In genomic region chr14:73795974-73796373, GRCh38 we compare ENCODE assay signal across 16 cellular contexts. TPM values are rescaled to one million over a fixed set of nuclear protein-coding genes. Genes with fewer than 3 reads are reported as not detected.
DNase-seq lines count a peak whose midpoint lies in the region; ATAC-seq and TF ChIP-seq lines count a peak whose summit lies in the region.
"Had no signal": no experiment of that assay in that cellular context is flagged by ENCODE, and none has a peak within 500 bp of the region (broad histone marks: within the 10 kb centered on the region; RNA-seq: fewer than 3 reads in every experiment).

No MANE protein-coding gene starts in this region.

- no peaks in the 10 kb centered on the region for H3K9me3 Mint-ChIP-seq in GM23338
- no peaks in the 10 kb centered on the region for H3K9me3 Mint-ChIP-seq in activated T-cell treated with anti-CD3 and anti-CD28 coated beads, Interleukin-2, amount 50 U/mL, for 4 hours

- peak overlapping the region; percentile 9 for H2AK5ac ChIP-seq in mesenchymal stem cell (ENCODE audit: low read length, severe bottlenecking)

- no peak overlapping the region for H2BK15ac ChIP-seq in mesenchymal stem cell (ENCODE audit: low read depth, poor library complexity, severe bottlenecking)

- peaks cover 8% of the 10 kb centered on the region for H3K4me1 Mint-ChIP-seq in GM23338
- H3K4me1 Mint-ChIP-seq in activated T-cell treated with anti-CD3 and anti-CD28 coated beads, Interleukin-2, amount 50 U/mL, for 4 hours (ENCODE audit: low read depth) = no peaks in the 10 kb centered on the region
- H3K4me1 Mint-ChIP-seq: B cell had no signal

- H3K18ac ChIP-seq in mesenchymal stem cell (ENCODE audit: low read depth in 1 of 2, low read length in 2 of 2) = no peak overlapping the region

- WGBS in mammary epithelial cell (ENCODE audit: low coverage, missing lambda C conversion rate) = 75% methylated on average over 1 of the region's 1 CpG
- WGBS in mesenchymal stem cell = 88% methylated on average over 1 of the region's 1 CpG

- H3K79me2 ChIP-seq in mammary epithelial cell (ENCODE audit: insufficient read depth, low read length) (no peaks in the 10 kb centered on the region), GM23338 (replicated peaks; ENCODE audit: insufficient read depth) (no peaks in the 10 kb centered on the region)

- intact Hi-C loops in mammary epithelial cell (cut with micrococcal nuclease) = loop anchor here (1.0 kb wide), 1 partner anchor 10 kb away; no protein-coding TSS in a partner anchor

- no peaks in the 10 kb centered on the region for H3K9me2 ChIP-seq in GM23338 (ENCODE audit: insufficient read depth)

- no peaks in the 10 kb centered on the region for H3K27me3 Mint-ChIP-seq in GM23338 (ENCODE audit: insufficient read depth, low read depth, poor library complexity)
- H3K27me3 Mint-ChIP-seq in activated T-cell treated with anti-CD3 and anti-CD28 coated beads, Interleukin-2, amount 50 U/mL, for 4 hours (ENCODE audit: low read depth) = no peaks in the 10 kb centered on the region
- H3K27me3 Mint-ChIP-seq: B cell had no signal

- in situ Hi-C loops in ACHN (cut with HindIII; ENCODE audit: low pct_ligation_motif_present, low pct_unique_long_range_greater_than_20kb, low sequenced_read_pairs) = no loop called here
- in situ Hi-C loops in mammary epithelial cell (cut with MboI; ENCODE audit: low sequenced_read_pairs in 2 of 2) = no loop called here

- H3K4me3 Mint-ChIP-seq in GM23338 = no peak overlapping the region
- no peak overlapping the region for H3K4me3 Mint-ChIP-seq in activated T-cell treated with anti-CD3 and anti-CD28 coated beads, Interleukin-2, amount 50 U/mL, for 4 hours
- H3K4me3 Mint-ChIP-seq: B cell had no signal

- no TSS peak for BruUV-seq in mammary epithelial cell (replicated peaks; lab: Mats Ljungman, UMichigan)

- no peak overlapping the region for H2BK5ac ChIP-seq in mesenchymal stem cell (ENCODE audit: low read depth, low read length, poor library complexity, severe bottlenecking)

- no peak overlapping the region for H4K8ac ChIP-seq in mesenchymal stem cell (ENCODE audit: low read length)

- H3K79me1 ChIP-seq in mesenchymal stem cell (replicated peaks; ENCODE audit: low read length, poor library complexity, severe bottlenecking) = no peaks in the 10 kb centered on the region

- H3F3A ChIP-seq in GM23338 (replicated peaks; ENCODE audit: low read depth) = no peaks in the 10 kb centered on the region

- no peak for ATAC-seq in GM23338
- ATAC-seq in HG03095 (IDR thresholded peaks at IDR 0.05; ENCODE audit: unreplicated experiment) = no peak
- ATAC-seq in HG03135 (IDR thresholded peaks at IDR 0.05; ENCODE audit: unreplicated experiment) = no peak
- ATAC-seq in activated T-cell treated with anti-CD3 and anti-CD28 coated beads, Interleukin-2, amount 50 U/mL, for 4 hours = no peak
- ATAC-seq: gastrocnemius medialis had no signal

- H3K4ac ChIP-seq in mesenchymal stem cell (ENCODE audit: low read depth in 1 of 2, low read length in 2 of 2) = no peak overlapping the region

- CTCF ChIA-PET in mammary epithelial cell (lab: Charles Lee; ENCODE audit: low non-redundant PET) = no interaction called here

- H4K20me1 ChIP-seq in mammary epithelial cell (ENCODE audit: insufficient read depth, low read length) = no peaks in the 10 kb centered on the region
- no peaks in the 10 kb centered on the region for H4K20me1 ChIP-seq in GM23338 (replicated peaks; ENCODE audit: insufficient read depth)

- no peaks in the 10 kb centered on the region for H3K9me3 ChIP-seq in mammary epithelial cell (replicated peaks; ENCODE audit: insufficient read depth, low read length)
- no peaks in the 10 kb centered on the region for H3K9me3 ChIP-seq in mesenchymal stem cell (ENCODE audit: control insufficient read depth, low read length)
- H3K9me3 ChIP-seq: ascending aorta, gastrocnemius medialis, lower lobe of right lung, uterus had no signal

- H3K4me2 ChIP-seq in mammary epithelial cell (ENCODE audit: insufficient read depth, low read depth, low read length) (no peak overlapping the region), mesenchymal stem cell (ENCODE audit: low read length, poor library complexity, severe bottlenecking) (no peak overlapping the region), GM23338 (no peak overlapping the region)

- no peaks in the 10 kb centered on the region for H3K36me3 Mint-ChIP-seq in GM23338 (ENCODE audit: low read depth)
- no peaks in the 10 kb centered on the region for H3K36me3 Mint-ChIP-seq in activated T-cell treated with anti-CD3 and anti-CD28 coated beads, Interleukin-2, amount 50 U/mL, for 4 hours (ENCODE audit: insufficient read depth)

- peak; percentile 83 for DNase-seq in ACHN
- DNase-seq in HuH-7 (ENCODE audit: low spot score) = peak; percentile 61
- DNase-seq in mammary epithelial cell = peak; percentile 81
- no peak for DNase-seq in mesenchymal stem cell
- DNase-seq in GM23338 (ENCODE audit: low spot score) = no peak
- no peak for DNase-seq in activated T-cell treated with anti-CD3 and anti-CD28 coated beads, Interleukin-2, amount 50 U/mL, for 4 hours
- DNase-seq: gastrocnemius medialis, lower lobe of right lung, NCI-H1694 treated with DMSO at 0.1 percent for 48 hours, retina, uterus had no signal

- no peak overlapping the region for H3K23ac ChIP-seq in mesenchymal stem cell (ENCODE audit: low read length in 2 of 2)

- H3K14ac ChIP-seq in mesenchymal stem cell (ENCODE audit: low read length in 2 of 2) = no peak overlapping the region

- peak overlapping the region in 1 of 2 experiments; percentile 37 for H2BK12ac ChIP-seq in mesenchymal stem cell (ENCODE audit: low read length in 2 of 2)

- H4K91ac ChIP-seq in mesenchymal stem cell (ENCODE audit: low read length) = no peak overlapping the region

- peaks cover 39% of the 10 kb centered on the region for H3K4me1 ChIP-seq in mammary epithelial cell (ENCODE audit: insufficient read depth, low read length)
- peaks cover 12% of the 10 kb centered on the region for H3K4me1 ChIP-seq in mesenchymal stem cell (ENCODE audit: control insufficient read depth, insufficient read depth, low read depth, low read length)
- no peaks in the 10 kb centered on the region; the same call in 1 of the 2 replicates for H3K4me1 ChIP-seq in GM23338 (ENCODE audit: insufficient read depth)

- H3K27ac ChIP-seq in mammary epithelial cell (ENCODE audit: insufficient read depth, low read depth, low read length) (peak overlapping the region; percentile 81), mesenchymal stem cell (ENCODE audit: low read length, poor library complexity, severe bottlenecking) (peak overlapping the region; percentile 6), GM23338 (ENCODE audit: low read depth) (no peak overlapping the region)
- H3K27ac ChIP-seq: HL-60 had no signal

- H2BK120ac ChIP-seq in mesenchymal stem cell (ENCODE audit: low read depth, low read length) = no peak overlapping the region

- H3K9ac ChIP-seq in mammary epithelial cell (ENCODE audit: insufficient read depth, low read length) = peak overlapping the region; percentile 15
- H3K9ac ChIP-seq in mesenchymal stem cell (ENCODE audit: low read length) = no peak overlapping the region

- no peak overlapping the region for H3K27ac Mint-ChIP-seq in GM23338
- H3K27ac Mint-ChIP-seq: B cell had no signal

- H3K27me3 ChIP-seq in mammary epithelial cell (ENCODE audit: insufficient read depth, low read length) = no peaks in the 10 kb centered on the region
- no peaks in the 10 kb centered on the region for H3K27me3 ChIP-seq in mesenchymal stem cell (ENCODE audit: control insufficient read depth in 1 of 2, insufficient read depth in 1 of 2, low read length in 2 of 2)
- 0 out of 2 replicates have a peak, but pooled peaks cover 3% of the 10 kb centered on the region for H3K27me3 ChIP-seq in GM23338 (ENCODE audit: insufficient read depth)
- H3K27me3 ChIP-seq: ascending aorta, gastrocnemius medialis, uterus had no signal

- H2AFZ ChIP-seq in mammary epithelial cell (ENCODE audit: low read depth, low read length) (peak overlapping the region; percentile 14), mesenchymal stem cell (ENCODE audit: low read depth, low read length) (no peak overlapping the region), GM23338 (no peak overlapping the region)

- TF ChIP-seq CTCF in mammary epithelial cell (conservative IDR thresholded peaks at IDR 0.05 in 1 of 2, IDR thresholded peaks at IDR 0.05 in 1 of 2; ENCODE audit: extremely low read depth in 1 of 2, insufficient read depth in 1 of 2, low read depth in 1 of 2, low read length in 2 of 2) (no peak), GM23338 (conservative IDR thresholded peaks at IDR 0.05; ENCODE audit: low read depth in 2 of 2) (no peak)

- no peak overlapping the region for H3K4me3 ChIP-seq in mammary epithelial cell (replicated peaks in 1 of 3; ENCODE audit: insufficient read depth in 1 of 3, low read depth in 2 of 3, low read length in 3 of 3)
- no peak overlapping the region for H3K4me3 ChIP-seq in mesenchymal stem cell (ENCODE audit: insufficient read depth in 1 of 2, low read depth in 1 of 2, low read length in 2 of 2)
- H3K4me3 ChIP-seq in GM23338 = no peak overlapping the region
- H3K4me3 ChIP-seq: ascending aorta, gastrocnemius medialis, lower lobe of right lung, uterus had no signal

- dilution Hi-C loops in mammary epithelial cell (cut with HindIII; ENCODE audit: low sequenced_read_pairs) = loop anchor here (5.0 kb wide), 1 partner anchor 49 kb away; no protein-coding TSS in a partner anchor

- H3K36me3 ChIP-seq in mammary epithelial cell (ENCODE audit: insufficient read depth, low read length) (no peaks in the 10 kb centered on the region), mesenchymal stem cell (ENCODE audit: control insufficient read depth in 1 of 2, insufficient read depth in 2 of 2, low read depth in 1 of 2, low read length in 2 of 2) (no peaks in the 10 kb centered on the region), GM23338 (ENCODE audit: insufficient read depth) (no peaks in the 10 kb centered on the region)
- H3K36me3 ChIP-seq: ascending aorta, gastrocnemius medialis, lower lobe of right lung, uterus had no signal

TF ChIP-seq in GM23338, 12 proteins besides CTCF, POLR2A, EP300 and RAD21:
- TF ChIP-seq EZH2 (IDR thresholded peaks at IDR 0.05; ENCODE audit: low read depth, unreplicated experiment) (no peak), STAT1 (IDR thresholded peaks at IDR 0.05; ENCODE audit: unreplicated experiment) (no peak), NANOG (IDR thresholded peaks at IDR 0.05; ENCODE audit: borderline replicate concordance) (no peak)

RNA-seq across cellular contexts. Expression of gene PTGR2, which starts 55.7 kb away (rescaled TPM):
- 1 to 10 TPM; 8.2 to 9.5 TPM for total RNA-seq in mammary epithelial cell
- polyA plus RNA-seq in mammary epithelial cell = 2.8 TPM
- 5.8 TPM for polyA minus RNA-seq in mammary epithelial cell
- polyA plus RNA-seq in mesenchymal stem cell (2013, experiment 1 of 2) = 4.0 TPM
- polyA plus RNA-seq in mesenchymal stem cell (2013, experiment 2 of 2) = 3.8 TPM
- 9.5 and 20.0 TPM in 2 replicates for total RNA-seq in GM23338 (2014; rRNA removed; shearing (Covaris generic))
- polyA plus RNA-seq in GM23338 (2016; fragmentation: Nextera tagmentation; extraction: Ambion mirVana) = 19.9 and 25.4 TPM in 2 replicates
- total RNA-seq in activated T-cell treated with anti-CD3 and anti-CD28 coated beads, Interleukin-2, amount 50 U/mL, for 4 hours = 1 to 10 TPM; 2.5 to 3.8 (median 3.3) TPM

Comparison
In these comparisons a context has a peak if more than half of its experiments do, and no peak if none do; other contexts are left out.
1. DNase-seq: peak in ACHN (single experiment), HuH-7 (single experiment) and mammary epithelial cell (single experiment); none in mesenchymal stem cell (single experiment), GM23338 (single experiment) and activated T-cell treated with anti-CD3 and anti-CD28 coated beads, Interleukin-2, amount 50 U/mL, for 4 hours (single experiment).